ENCODE assay signal across 8 cellular contexts in the genomic region with DNA sequence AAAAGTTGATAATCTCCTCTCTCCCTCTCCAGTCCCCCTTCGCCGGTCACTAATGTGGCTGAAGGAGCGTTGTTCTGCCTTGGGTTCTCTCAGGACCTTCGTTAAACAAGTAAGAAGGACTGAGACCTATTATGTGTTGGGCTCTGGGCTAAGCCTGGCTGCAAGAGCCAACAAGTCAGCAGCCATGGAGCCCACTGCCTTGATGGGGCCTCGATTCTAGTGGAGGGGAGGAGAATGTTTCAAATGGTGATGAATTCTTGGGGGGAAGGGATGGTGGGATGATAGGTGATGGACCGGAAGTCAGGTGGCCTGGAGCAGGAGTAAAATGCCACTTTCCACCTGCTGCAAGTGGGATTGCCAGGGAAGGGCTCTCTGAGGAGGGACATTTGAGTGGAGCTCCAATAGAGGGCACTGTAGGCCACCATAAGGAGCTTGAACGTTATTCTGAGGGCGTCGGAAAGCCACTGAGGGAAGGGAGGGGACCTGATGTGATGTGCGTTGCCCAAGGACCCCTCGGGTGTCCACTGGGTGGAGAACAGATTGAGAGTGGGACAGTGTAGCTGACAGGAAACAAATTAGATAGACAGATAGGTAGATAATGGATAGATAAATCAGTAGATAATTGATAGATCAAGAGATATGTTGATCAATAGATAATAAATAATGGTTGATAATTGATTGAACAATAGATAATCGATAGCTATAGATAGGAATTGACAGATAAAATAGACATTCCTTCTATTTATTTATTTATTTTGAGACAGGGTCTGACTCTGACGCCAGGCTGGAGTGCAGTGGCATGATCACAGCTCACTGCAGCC. TPM values are rescaled to one million over a fixed set of nuclear protein-coding genes. Genes with fewer than 3 reads are reported as not detected.
A peak's percentile ranks its signal among the peaks of the same experiment; 100 is the strongest.
DNase-seq lines count a peak whose midpoint lies in the region; ATAC-seq and TF ChIP-seq lines count a peak whose summit lies in the region.

No MANE protein-coding gene starts in this region.

- WGBS in aorta, 2 donors = 35 to 36% methylated on average over 13 of the region's 13 CpGs

- DNase-seq in DMS79 treated with DMSO at 0.1 percent for 48 hours (lab: John Stamatoyannopoulos, UW) (peak; percentile 45), KBM-7 (peak; percentile 60), OCI-M1 (lab: John Stamatoyannopoulos, UW) (peak; percentile 72), breast epithelium (ENCODE audit: low spot score in 2 of 2) (no peak), left kidney (ENCODE audit: low read depth, low spot score) (peak; percentile 85), aorta (peak; percentile 43 to 57), middle frontal gyrus (ENCODE audit: extremely low spot score, low spot score) (no peak)

- no peak overlapping the region for H3K4me3 ChIP-seq in breast epithelium
- H3K4me3 ChIP-seq in aorta (ENCODE audit: low read length in 2 of 2) = no peak overlapping the region

- TF ChIP-seq CTCF in breast epithelium (IDR thresholded peaks at IDR 0.05) = peak; percentile 20 to 63 (median 45)

- no peak overlapping the region for H3K27ac ChIP-seq in breast epithelium
- H3K27ac ChIP-seq in aorta (ENCODE audit: low read depth in 1 of 2, low read length in 2 of 2) = no peak overlapping the region

- H3K27me3 ChIP-seq in breast epithelium (no peaks in the 10 kb centered on the region), aorta (ENCODE audit: control insufficient read depth in 1 of 2, insufficient read depth in 2 of 2, low read length in 1 of 2) (no peaks in the 10 kb centered on the region)

- H3K4me1 ChIP-seq in breast epithelium (peaks cover 0 to 7% of the 10 kb centered on the region in 2 donors), aorta (ENCODE audit: control insufficient read depth in 1 of 2, insufficient read depth in 2 of 2, low read length in 2 of 2) (no peaks in the 10 kb centered on the region)

- in situ Hi-C loops in KBM-7 (cut with MboI; ENCODE audit: low pct_unique_long_range_greater_than_20kb, low sequenced_read_pairs) = loop anchor here (10.0 to 25.0 kb wide), 2 partner anchors 123 to 430 kb away; a partner anchor contains a TSS

- H3K9me3 ChIP-seq in breast epithelium (no peaks in the 10 kb centered on the region), aorta (ENCODE audit: control insufficient read depth, low read length) (no peaks in the 10 kb centered on the region)

- no peak for TF ChIP-seq POLR2A in breast epithelium (IDR thresholded peaks at IDR 0.05)

- ATAC-seq in aorta (ENCODE audit: low FRiP score) = no peak
- ATAC-seq in GM21619 (IDR thresholded peaks at IDR 0.05; ENCODE audit: unreplicated experiment) = no peak

- intact Hi-C loops in breast epithelium (cut with DNase I; ENCODE audit: low total_unique reads) = loop anchor here (5.0 to 10.0 kb wide), 2 partner anchors 60 to 437 kb away; a partner anchor contains a TSS
- intact Hi-C loops in aorta (cut with DNase I) = loop anchor here (2.0 to 10.0 kb wide), 4 partner anchors 65 to 243 kb away; no protein-coding TSS in a partner anchor

- H3K36me3 ChIP-seq in breast epithelium (no peaks in the 10 kb centered on the region), aorta (ENCODE audit: control insufficient read depth in 1 of 2, insufficient read depth in 2 of 2, low read length in 1 of 2) (no peaks in the 10 kb centered on the region)

RNA-seq across cellular contexts. Expression of a gene that starts 18.3 kb away (rescaled TPM):
- total RNA-seq in breast epithelium (1 to 10 TPM; 3.5 to 7.5 (median 4.5) TPM), aorta (10 to 100 TPM; 72.0 to 87.5 TPM)
- 10 to 100 TPM; 40.4 to 59.1 TPM for polyA plus RNA-seq in aorta

Comparison
In these comparisons a context has a peak if more than half of its experiments do, and no peak if none do; other contexts are left out.
1. DNase-seq: peak in DMS79 treated with DMSO at 0.1 percent for 48 hours (single experiment), KBM-7 (single experiment), OCI-M1 (single experiment), left kidney (single experiment) and aorta (2 of 2); none in breast epithelium (0 of 2) and middle frontal gyrus (single experiment).
2. RNA of a gene that starts 18.3 kb away (total RNA-seq): 72.0 to 87.5 TPM in aorta; 3.5 to 7.5 TPM in breast epithelium; every median in the first group is over 4 times any median in the second.